Comparison of ENCODE assay signal across 7 cellular contexts in genomic region chrX:133792198-133792953, GRCh38.
DNase-seq lines count a peak whose midpoint lies in the region; ATAC-seq, FAIRE-seq and TF ChIP-seq lines count a peak whose summit lies in the region.

No MANE protein-coding gene starts in this region.

- TF ChIP-seq CTCF in WI38 (IDR thresholded peaks at IDR 0.05; ENCODE audit: low read depth, low read length): peak; percentile 100
- peak; percentile 100 for TF ChIP-seq CTCF in kidney epithelial cell (IDR thresholded peaks at IDR 0.05; ENCODE audit: insufficient read depth, low read length, poor library complexity, severe bottlenecking)

- peak overlapping the region; percentile 20; the same call in 1 of the 2 replicates for H3K4me3 ChIP-seq in WI38 (ENCODE audit: low read depth, low read length)
- H3K4me3 ChIP-seq in kidney epithelial cell (ENCODE audit: low read depth, low read length): no peak overlapping the region

- DNase-seq in GM12892 (ENCODE audit: insufficient read length) (peak; percentile 29), NCI-H2107 treated with DMSO at 0.1 percent for 48 hours (lab: John Stamatoyannopoulos, UW; ENCODE audit: unreplicated experiment) (peak; percentile 58), kidney epithelial cell (ENCODE audit: low read depth) (peak; percentile 5)
- DNase-seq in central memory CD4-positive, alpha-beta T cell: peak; percentile 49
- DNase-seq in stimulated activated CD4-positive, alpha-beta T cell treated with anti-CD3 and anti-CD28 coated beads, Interleukin-1b, Interleukin-23, amount 100 ng/mL, for 4 hours (ENCODE audit: low read depth in 2 of 2): peak; percentile 9 to 54

- ATAC-seq in HG02852 (IDR thresholded peaks at IDR 0.05; ENCODE audit: unreplicated experiment): peak; percentile 80

- H3K36me3 ChIP-seq in kidney epithelial cell (ENCODE audit: control insufficient read depth, insufficient read depth, low read length): no peaks in the 10 kb centered on the region

- FAIRE-seq in GM12892 (lab: Jason Lieb, UNC): peak; percentile 68

- no peaks in the 10 kb centered on the region for H3K27me3 ChIP-seq in kidney epithelial cell (ENCODE audit: control insufficient read depth, insufficient read depth, low read length)

- no peak for TF ChIP-seq POLR2A in GM12892 (IDR thresholded peaks at IDR 0.05; ENCODE audit: low read depth, low read length)

Comparison
In these comparisons a context has a peak if more than half of its experiments do, and no peak if none do; other contexts are left out.
1. DNase-seq: peak in every context shown above with its lines; median percentile 58 in NCI-H2107 treated with DMSO at 0.1 percent for 48 hours; 49 in central memory CD4-positive, alpha-beta T cell; 32 in stimulated activated CD4-positive, alpha-beta T cell treated with anti-CD3 and anti-CD28 coated beads, Interleukin-1b, Interleukin-23, amount 100 ng/mL, for 4 hours; 29 in GM12892; 5 in kidney epithelial cell.